ENCODE assay signal across 27 cellular contexts in the genomic region with DNA sequence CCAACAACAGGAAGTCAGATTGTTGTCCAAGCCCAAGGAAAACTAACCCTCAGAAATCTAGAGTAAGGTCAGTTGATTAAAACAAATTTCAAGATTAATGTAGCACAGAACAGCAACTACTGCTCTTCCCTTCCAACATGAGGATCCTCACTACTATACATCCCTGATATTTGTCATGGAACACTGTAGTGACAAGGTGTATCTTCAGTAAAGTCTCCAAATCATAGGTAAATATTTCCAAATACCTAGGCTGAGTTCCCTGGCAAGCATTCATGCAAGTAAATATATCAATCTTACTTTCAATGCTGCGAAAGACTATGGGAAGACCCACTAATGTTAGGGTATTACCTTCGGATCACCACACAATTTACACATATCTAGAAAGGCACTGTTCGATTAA.
"Had no signal": no experiment of that assay in that cellular context is flagged by ENCODE, and none has a peak within 500 bp of the region (broad histone marks: within the 10 kb centered on the region; RNA-seq: fewer than 3 reads in every experiment).

No MANE protein-coding gene starts in this region.

- H3K4me3 ChIP-seq: stomach, suprapubic skin, testis, thoracic aorta, thyroid gland, tibial artery, tibial nerve, transverse colon, upper lobe of left lung, upper lobe of right lung, uterus, vagina had no signal

- H3K9me3 ChIP-seq: suprapubic skin, testis, thoracic aorta, thyroid gland, tibial artery, transverse colon, upper lobe of right lung, uterus, vagina had no signal

- H3K27ac ChIP-seq: stomach, suprapubic skin, testis, thoracic aorta, thyroid gland, tibial artery, tibial nerve, transverse colon, upper lobe of left lung, upper lobe of right lung, uterus, vagina had no signal

- H3K36me3 ChIP-seq: stomach, suprapubic skin, thoracic aorta, thyroid gland, tibial artery, tibial nerve, transverse colon, upper lobe of left lung, upper lobe of right lung, uterus, vagina had no signal

- H3K27me3 ChIP-seq: stomach, suprapubic skin, testis, thyroid gland, tibial artery, tibial nerve, transverse colon, upper lobe of left lung, upper lobe of right lung, uterus, vagina had no signal

- FAIRE-seq: urothelium cell line had no signal

- H3K4me1 ChIP-seq: stomach, suprapubic skin, testis, thyroid gland, tibial artery, tibial nerve, transverse colon, upper lobe of left lung, upper lobe of right lung, uterus, vagina had no signal

- DNase-seq: stimulated activated CD4-positive, alpha-beta T cell treated with anti-CD3 and anti-CD28 coated beads, Interleukin-2, amount 100 ng/mL, for 48 hours; stimulated activated CD4-positive, alpha-beta T cell treated with anti-CD3 and anti-CD28 coated beads, Interleukin-4, amount 100 ng/mL, for 1 hour; stimulated activated CD4-positive, alpha-beta T cell treated with anti-CD3 and anti-CD28 coated beads, Interleukin-4, amount 100 ng/mL, for 24 hours; stimulated activated CD4-positive, alpha-beta T cell treated with anti-CD3 and anti-CD28 coated beads, Interleukin-4, amount 100 ng/mL, for 4 hours; stimulated activated CD8-positive, alpha-beta memory T cell treated with anti-CD3 and anti-CD28 coated beads, Interleukin-4, amount 100 ng/mL, for 48 hours; stimulated activated naive B cell treated with anti-CD40 and anti-IgM and Interleukin-4, amounts not matched to agents 10 μg/mL and 1 μg/mL and 100 μg/mL, for 72 hours; stimulated activated naive CD4-positive, alpha-beta T cell; stimulated activated naive CD4-positive, alpha-beta T cell treated with Interleukin-2 at 50 U/mL for 16 hours; stimulated activated naive CD8-positive, alpha-beta T cell treated with anti-CD3 and anti-CD28 coated beads, Interleukin-15, amount 100 ng/mL, for 72 hours; stimulated activated naive CD8-positive, alpha-beta T cell treated with anti-CD3 and anti-CD28 coated beads, Interleukin-15, Interleukin-2, amounts not matched to agents 100 U/mL and 50 U/mL, for 24 hours; stomach; substantia nigra; testis; thyroid gland; tibial artery; transverse colon; trophoblast cell; upper lobe of left lung; upper lobe of right lung; uterus had no signal

- ATAC-seq: stimulated activated effector memory CD8-positive, alpha-beta T cell treated with anti-CD3 and anti-CD28 coated beads, Interleukin-12 subunit alpha, Interleukin-12 subunit beta, amount 100 ng/mL, for 72 hours; stimulated activated memory B cell treated with anti-CD40 and anti-IgM and Interleukin-4, amounts not matched to agents 10 μg/mL and 1 μg/mL and 100 μg/mL, for 72 hours; stimulated activated naive B cell treated with anti-CD40 and anti-IgM and Interleukin-4, amounts not matched to agents 10 μg/mL and 1 μg/mL and 100 μg/mL, for 72 hours; stimulated activated naive CD8-positive, alpha-beta T cell treated with anti-CD3 and anti-CD28 coated beads, Interleukin-15, amount 100 ng/mL, for 72 hours; stimulated activated naive CD8-positive, alpha-beta T cell treated with anti-CD3 and anti-CD28 coated beads, Interleukin-15, Interleukin-2, amounts not matched to agents 100 U/mL and 50 U/mL, for 24 hours; upper lobe of right lung had no signal
